Comparison of ENCODE assay signal across 25 cellular contexts in the genomic region with DNA sequence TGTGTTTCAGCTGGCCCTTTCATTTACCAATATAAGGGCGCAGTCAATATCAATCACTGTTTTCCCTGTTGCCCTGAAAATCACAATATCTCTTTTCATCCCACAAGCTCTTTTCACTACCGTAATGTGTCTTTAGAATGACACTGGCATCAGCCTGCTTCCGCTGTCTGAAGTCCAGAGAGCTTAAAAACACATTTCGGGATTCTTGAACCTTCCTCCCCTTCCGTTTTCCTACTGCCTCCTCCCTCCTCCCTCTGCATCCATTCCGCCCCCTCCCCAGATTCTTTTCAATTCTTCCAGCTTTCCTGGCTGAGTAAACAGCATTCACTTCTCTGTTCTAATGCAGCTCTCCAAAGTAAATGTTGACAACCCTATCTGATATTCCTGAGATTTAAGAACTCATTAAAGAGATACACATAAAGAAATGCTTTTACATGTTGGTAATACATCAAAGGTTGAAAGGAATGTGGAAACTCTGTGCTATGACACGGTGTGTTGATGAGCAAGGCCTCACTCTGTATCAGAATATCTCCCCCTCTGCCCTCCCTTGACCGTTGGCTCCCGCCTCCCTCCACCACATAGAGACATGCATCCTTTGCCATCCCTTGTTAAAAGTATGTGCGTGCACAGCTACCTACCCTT.
"Had no signal": no experiment of that assay in that cellular context is flagged by ENCODE, and none has a peak within 500 bp of the region (broad histone marks: within the 10 kb centered on the region; RNA-seq: fewer than 3 reads in every experiment).

No MANE protein-coding gene starts in this region.

- H3K9me3 Mint-ChIP-seq: activated T-helper 2 cell treated with anti-CD3 and anti-CD28 coated beads, Interferon-gamma antibody, Interleukin-2, Interleukin-4, amounts not matched to agents 10 μg/mL and 5 μg/mL and 100 μg/mL, durations not matched to agents 14 hours and 24 hours and 36 hours; immature natural killer cell had no signal

- H3K27ac Mint-ChIP-seq: activated CD4-positive, alpha-beta T cell treated with anti-CD3 and anti-CD28 coated beads, Interleukin-2, amount 10 ng/mL, durations not matched to agents 24 days and 14 days; activated CD8-positive, alpha-beta T cell treated with anti-CD3 and anti-CD28 coated beads for 36 hours; activated naive CD4-positive, alpha-beta T cell treated with anti-CD3 and anti-CD28 coated beads for 36 hours; activated T-cell treated with anti-CD3 and anti-CD28 coated beads, Interleukin-2, amount 50 U/mL, for 24 hours; activated T-helper 2 cell treated with anti-CD3 and anti-CD28 coated beads, Interferon-gamma antibody, Interleukin-2, Interleukin-4, amounts not matched to agents 10 μg/mL and 5 μg/mL and 100 μg/mL, durations not matched to agents 14 hours and 24 hours and 36 hours; immature natural killer cell; naive thymus-derived CD4-positive, alpha-beta T cell; T-cell had no signal

- H3K4me1 ChIP-seq: breast epithelium, gastroesophageal sphincter, heart left ventricle, tibial artery, uterus had no signal

- H3K4me1 Mint-ChIP-seq: activated CD4-positive, alpha-beta T cell treated with anti-CD3 and anti-CD28 coated beads, Interleukin-2, amount 10 ng/mL, durations not matched to agents 24 days and 14 days; immature natural killer cell; naive thymus-derived CD4-positive, alpha-beta T cell; T-cell had no signal

- H3K9me3 ChIP-seq: breast epithelium, gastroesophageal sphincter, heart left ventricle, tibial artery, uterus had no signal

- DNase-seq: activated CD4-positive, alpha-beta T cell treated with anti-CD3 and anti-CD28 coated beads, Interleukin-2, amount 10 ng/mL, durations not matched to agents 24 days and 14 days; activated CD4-positive, CD25-positive, alpha-beta regulatory T cell; activated CD8-positive, alpha-beta T cell treated with anti-CD3 and anti-CD28 coated beads for 36 hours; activated naive CD4-positive, alpha-beta T cell treated with anti-CD3 and anti-CD28 coated beads for 36 hours; activated T-cell treated with anti-CD3 and anti-CD28 coated beads, Interleukin-2, amount 50 U/mL, for 24 hours; anterior cingulate cortex; heart left ventricle; immature natural killer cell; kidney glomerular epithelial cell; left ventricle myocardium superior; mesenchymal stem cell; naive thymus-derived CD4-positive, alpha-beta T cell; nucleus accumbens; stimulated activated CD4-positive, alpha-beta T cell treated with anti-CD3 and anti-CD28 coated beads, Interleukin-2, amount 100 ng/mL, for 24 hours; stimulated activated naive CD8-positive, alpha-beta T cell treated with anti-CD3 and anti-CD28 coated beads, Interleukin-15, Interleukin-2, amounts not matched to agents 100 U/mL and 50 U/mL, for 24 hours; substantia nigra; T-cell; tibial artery; uterus had no signal

- H3K4me3 ChIP-seq: coronary artery, gastroesophageal sphincter, heart left ventricle, tibial artery, uterus had no signal

- FAIRE-seq: endometrium had no signal

- H3K27ac ChIP-seq: coronary artery, gastroesophageal sphincter, heart left ventricle, tibial artery, uterus had no signal

- H3K27me3 ChIP-seq: breast epithelium, gastroesophageal sphincter, heart left ventricle, tibial artery, uterus had no signal

- ATAC-seq: activated CD8-positive, alpha-beta T cell treated with anti-CD3 and anti-CD28 coated beads for 36 hours; esophagus mucosa; gastroesophageal sphincter; heart left ventricle; left ventricle myocardium superior; naive thymus-derived CD4-positive, alpha-beta T cell; stimulated activated naive CD8-positive, alpha-beta T cell treated with anti-CD3 and anti-CD28 coated beads, Interleukin-15, Interleukin-2, amounts not matched to agents 100 U/mL and 50 U/mL, for 24 hours; T-cell had no signal

- H3K36me3 ChIP-seq: breast epithelium, gastroesophageal sphincter, tibial artery, uterus had no signal

- H3K27me3 Mint-ChIP-seq: activated CD4-positive, alpha-beta T cell treated with anti-CD3 and anti-CD28 coated beads, Interleukin-2, amount 10 ng/mL, durations not matched to agents 24 days and 14 days; activated CD8-positive, alpha-beta T cell treated with anti-CD3 and anti-CD28 coated beads for 36 hours; activated T-cell treated with anti-CD3 and anti-CD28 coated beads, Interleukin-2, amount 50 U/mL, for 24 hours; naive thymus-derived CD4-positive, alpha-beta T cell; T-cell had no signal

- H3K4me3 Mint-ChIP-seq: activated CD4-positive, alpha-beta T cell treated with anti-CD3 and anti-CD28 coated beads, Interleukin-2, amount 10 ng/mL, durations not matched to agents 24 days and 14 days; activated CD8-positive, alpha-beta T cell treated with anti-CD3 and anti-CD28 coated beads for 36 hours; activated naive CD4-positive, alpha-beta T cell treated with anti-CD3 and anti-CD28 coated beads for 36 hours; activated T-cell treated with anti-CD3 and anti-CD28 coated beads, Interleukin-2, amount 50 U/mL, for 24 hours; immature natural killer cell; naive thymus-derived CD4-positive, alpha-beta T cell; T-cell had no signal
